Comparison of ENCODE assay signal across 1 cellular context in the genomic region with DNA sequence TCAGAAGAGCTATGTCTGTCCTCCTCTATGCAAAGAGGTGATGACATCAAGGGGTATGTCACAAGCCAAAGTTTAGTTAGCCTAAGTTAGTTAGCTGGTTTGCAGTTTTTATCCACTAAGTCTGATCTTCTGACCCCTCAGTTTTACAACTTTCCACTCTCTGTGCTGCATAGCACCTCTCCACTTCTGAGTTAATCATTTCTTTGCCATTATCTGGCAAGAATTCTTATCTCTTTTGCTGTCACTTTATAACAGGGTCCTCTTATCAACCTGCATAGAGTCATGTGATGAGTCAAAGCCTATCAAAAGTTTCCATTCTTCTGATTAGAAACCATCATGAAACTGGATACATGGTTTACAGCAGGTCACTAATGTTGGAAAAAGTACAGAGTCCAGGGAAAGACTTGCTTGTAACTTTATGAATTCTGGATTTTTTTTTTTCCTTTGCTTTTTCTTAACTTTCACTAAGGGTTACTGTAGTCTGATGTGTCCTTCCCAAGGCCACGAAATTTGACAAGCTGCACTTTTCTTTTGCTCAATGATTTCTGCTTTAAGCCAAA.
TF ChIP-seq lines count a peak whose summit lies in the region.

Gene NR5A2, plus strand, starts transcription at position 447 of the 560 bp plus-strand sequence. CDS start 138 bp downstream, outside the sequence.

TF ChIP-seq in liver, 16 proteins besides CTCF, POLR2A, EP300 and RAD21 (continued from another document):
- peak; percentile 75 to 94 for TF ChIP-seq RXRA (IDR thresholded peaks at IDR 0.05)
- TF ChIP-seq JUND (IDR thresholded peaks at IDR 0.05), result peak; percentile 52 to 92
- TF ChIP-seq HNF4A (conservative IDR thresholded peaks at IDR 0.05), result peak; percentile 91
- TF ChIP-seq, protein P1, sequence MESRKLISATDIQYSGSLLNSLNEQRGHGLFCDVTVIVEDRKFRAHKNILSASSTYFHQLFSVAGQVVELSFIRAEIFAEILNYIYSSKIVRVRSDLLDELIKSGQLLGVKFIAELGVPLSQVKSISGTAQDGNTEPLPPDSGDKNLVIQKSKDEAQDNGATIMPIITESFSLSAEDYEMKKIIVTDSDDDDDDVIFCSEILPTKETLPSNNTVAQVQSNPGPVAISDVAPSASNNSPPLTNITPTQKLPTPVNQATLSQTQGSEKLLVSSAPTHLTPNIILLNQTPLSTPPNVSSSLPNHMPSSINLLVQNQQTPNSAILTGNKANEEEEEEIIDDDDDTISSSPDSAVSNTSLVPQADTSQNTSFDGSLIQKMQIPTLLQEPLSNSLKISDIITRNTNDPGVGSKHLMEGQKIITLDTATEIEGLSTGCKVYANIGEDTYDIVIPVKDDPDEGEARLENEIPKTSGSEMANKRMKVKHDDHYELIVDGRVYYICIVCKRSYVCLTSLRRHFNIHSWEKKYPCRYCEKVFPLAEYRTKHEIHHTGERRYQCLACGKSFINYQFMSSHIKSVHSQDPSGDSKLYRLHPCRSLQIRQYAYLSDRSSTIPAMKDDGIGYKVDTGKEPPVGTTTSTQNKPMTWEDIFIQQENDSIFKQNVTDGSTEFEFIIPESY (IDR thresholded peaks at IDR 0.05), result peak; percentile 80
- TF ChIP-seq SP1 (IDR thresholded peaks at IDR 0.05), result peak; percentile 94
- peak in 1 of 2 donors; percentile 13 for TF ChIP-seq GABPA (IDR thresholded peaks at IDR 0.05 in 1 of 2, conservative IDR thresholded peaks at IDR 0.05 in 1 of 2)
